In genomic region chr1:107963601-107964396, GRCh38 we compare ENCODE assay signal across 8 cellular contexts. TPM values are rescaled to one million over a fixed set of nuclear protein-coding genes. Genes with fewer than 3 reads are reported as not detected.
DNase-seq lines count a peak whose midpoint lies in the region; ATAC-seq, FAIRE-seq and TF ChIP-seq lines count a peak whose summit lies in the region.

No MANE protein-coding gene starts in this region.

- H3K4me2 ChIP-seq in DND-41 (ENCODE audit: insufficient read depth, low read length): peak overlapping the region; percentile 86
- H3K4me2 ChIP-seq in endothelial cell of umbilical vein (ENCODE audit: insufficient read depth, low read length): peak overlapping the region; percentile 61

- peak overlapping the region; percentile 77 for H3K27ac ChIP-seq in DND-41 (ENCODE audit: low read length)
- no peak overlapping the region for H3K27ac ChIP-seq in endothelial cell of umbilical vein (ENCODE audit: insufficient read depth, low read depth, low read length)
- H3K27ac ChIP-seq in muscle layer of duodenum (ENCODE audit: low read length): peak overlapping the region; percentile 64

- DNase-seq in DND-41 (peak; percentile 76), HT1080 (ENCODE audit: low read depth) (peak; percentile 40), endothelial cell of umbilical vein (ENCODE audit: low read depth, low spot score) (peak; percentile 8), superior temporal gyrus (ENCODE audit: extremely low spot score) (peak; percentile 24), HAP-1 (ENCODE audit: low spot score in 2 of 2) (no peak)
- DNase-seq in activated CD4-positive, alpha-beta T cell treated with anti-CD3 and anti-CD28 coated beads, Interleukin-2, amount 50 U/mL, for 24 hours (ENCODE audit: low read depth in 1 of 2, low spot score in 1 of 2): peak; percentile 30 to 51

- ATAC-seq in DND-41 (ENCODE audit: insufficient read depth, low read depth) (peak; percentile 62), GM21367 (IDR thresholded peaks at IDR 0.05; ENCODE audit: unreplicated experiment) (peak; percentile 74)

- no peak for TF ChIP-seq POLR2A in endothelial cell of umbilical vein (IDR thresholded peaks at IDR 0.05; ENCODE audit: low read depth, low read length)

- H2AFZ ChIP-seq in DND-41 (ENCODE audit: low read depth, low read length) (peak overlapping the region; percentile 77), endothelial cell of umbilical vein (ENCODE audit: low read depth, low read length) (no peak overlapping the region)

- BruUV-seq in endothelial cell of umbilical vein (replicated peaks; lab: Mats Ljungman, UMichigan): no TSS peak

- dilution Hi-C loops in endothelial cell of umbilical vein (cut with MboI; ENCODE audit: extremely low pct_ligation_motif_present, low sequenced_read_pairs): no loop called here

- peak overlapping the region; percentile 71 for H3K9ac ChIP-seq in DND-41 (ENCODE audit: low read depth, low read length)
- no peak overlapping the region for H3K9ac ChIP-seq in endothelial cell of umbilical vein (replicated peaks; ENCODE audit: extremely low read depth, insufficient read depth, low read length)

- H4K20me1 ChIP-seq in DND-41 (ENCODE audit: insufficient read depth, low read length) (no peaks in the 10 kb centered on the region), endothelial cell of umbilical vein (replicated peaks; ENCODE audit: control insufficient read depth, extremely low read depth, insufficient read depth, low read length) (no peaks in the 10 kb centered on the region)

- H3K9me3 ChIP-seq in DND-41 (ENCODE audit: insufficient read depth, low read length, severe bottlenecking) (no peaks in the 10 kb centered on the region), endothelial cell of umbilical vein (replicated peaks; ENCODE audit: control insufficient read depth, insufficient read depth, low read length) (no peaks in the 10 kb centered on the region), muscle layer of duodenum (ENCODE audit: control insufficient read depth in 1 of 2, low read length in 2 of 2) (no peaks in the 10 kb centered on the region), HAP-1 (no peaks in the 10 kb centered on the region)

- TF ChIP-seq CTCF in DND-41 (IDR thresholded peaks at IDR 0.05; ENCODE audit: borderline replicate concordance, extremely low read depth, low read length, poor library complexity, severe bottlenecking) (no peak), endothelial cell of umbilical vein (IDR thresholded peaks at IDR 0.05; ENCODE audit: extremely low read depth in 1 of 2, insufficient read depth in 1 of 2, low read depth in 1 of 2, low read length in 2 of 2) (no peak)

- intact Hi-C loops in endothelial cell of umbilical vein (cut with micrococcal nuclease): loop anchor here (2.0 to 10.0 kb wide), 3 partner anchors 87 to 161 kb away; no protein-coding TSS in a partner anchor

- H3K4me1 ChIP-seq in DND-41 (ENCODE audit: insufficient read depth, low read length) (peaks cover 48% of the 10 kb centered on the region), endothelial cell of umbilical vein (ENCODE audit: control insufficient read depth, extremely low read depth, insufficient read depth, low read length) (peaks cover 16% of the 10 kb centered on the region), muscle layer of duodenum (ENCODE audit: control insufficient read depth in 1 of 2, insufficient read depth in 2 of 2, low read length in 2 of 2) (peaks cover 0 to 18% of the 10 kb centered on the region in 2 donors), HAP-1 (no peaks in the 10 kb centered on the region; the same call in 1 of the 2 replicates)

- in situ Hi-C loops in HAP-1 (cut with MboI; ENCODE audit: low sequenced_read_pairs): no loop called here

- H3K36me3 ChIP-seq in DND-41 (ENCODE audit: insufficient read depth, low read length): no peaks in the 10 kb centered on the region; the same call in 1 of the 2 replicates
- H3K36me3 ChIP-seq in endothelial cell of umbilical vein (ENCODE audit: control insufficient read depth in 2 of 2, extremely low read depth in 1 of 2, insufficient read depth in 2 of 2, low read length in 2 of 2): no peaks in the 10 kb centered on the region
- no peaks in the 10 kb centered on the region for H3K36me3 ChIP-seq in muscle layer of duodenum (ENCODE audit: control insufficient read depth in 1 of 2, insufficient read depth in 2 of 2, low read length in 2 of 2)
- no peaks in the 10 kb centered on the region for H3K36me3 ChIP-seq in HAP-1 (replicated peaks)

- H3K79me2 ChIP-seq in DND-41 (ENCODE audit: insufficient read depth, low read length) (peaks cover 61% of the 10 kb centered on the region), endothelial cell of umbilical vein (ENCODE audit: control insufficient read depth, insufficient read depth, low read length) (no peaks in the 10 kb centered on the region)

- H3K9me1 ChIP-seq in endothelial cell of umbilical vein (replicated peaks; ENCODE audit: control insufficient read depth, extremely low read depth, insufficient read depth, low read length): no peaks in the 10 kb centered on the region

- CTCF ChIA-PET in endothelial cell of umbilical vein (lab: Charles Lee): interaction anchor here (1.0 to 3.2 kb wide), 3 partner anchors 9 to 180 kb away, joined by 4 to 28 read pairs (median 8); no protein-coding TSS in a partner anchor

- H3K27me3 ChIP-seq in DND-41 (ENCODE audit: insufficient read depth, low read length, poor library complexity): no peaks in the 10 kb centered on the region
- H3K27me3 ChIP-seq in endothelial cell of umbilical vein (ENCODE audit: control insufficient read depth in 2 of 2, insufficient read depth in 2 of 2, low read length in 2 of 2): peaks cover 25 to 27% of the 10 kb centered on the region in 2 experiments
- no peaks in the 10 kb centered on the region for H3K27me3 ChIP-seq in muscle layer of duodenum (ENCODE audit: low read depth, low read length)
- H3K27me3 ChIP-seq in HAP-1 (ENCODE audit: low read depth): peaks cover 31% of the 10 kb centered on the region

- no peak for FAIRE-seq in endothelial cell of umbilical vein (lab: Jason Lieb, UNC)

- H3K4me3 ChIP-seq in DND-41 (ENCODE audit: low read depth in 1 of 2, low read length in 2 of 2): peak overlapping the region; percentile 57 to 81
- peak overlapping the region in 1 of 3 experiments; percentile 41 for H3K4me3 ChIP-seq in endothelial cell of umbilical vein (replicated peaks in 1 of 3; ENCODE audit: insufficient read depth in 1 of 3, low read depth in 1 of 3, low read length in 3 of 3)
- peak overlapping the region; percentile 65 to 75 for H3K4me3 ChIP-seq in muscle layer of duodenum (ENCODE audit: low read depth in 1 of 2, low read length in 2 of 2)
- no peak overlapping the region for H3K4me3 ChIP-seq in HAP-1

- POLR2A ChIA-PET in endothelial cell of umbilical vein (lab: Charles Lee): no interaction called here

TF ChIP-seq in endothelial cell of umbilical vein, 7 proteins besides CTCF, POLR2A, EP300 and RAD21:
- TF ChIP-seq GATA2 (IDR thresholded peaks at IDR 0.05; ENCODE audit: insufficient read depth, insufficient read length, low read depth, low read length) (no peak), FOS (IDR thresholded peaks at IDR 0.05; ENCODE audit: borderline replicate concordance, insufficient read depth, low read length) (no peak), JUN (IDR thresholded peaks at IDR 0.05; ENCODE audit: borderline replicate concordance, insufficient read depth, insufficient read length, low read depth) (no peak), EZH2 (IDR thresholded peaks at IDR 0.05; ENCODE audit: borderline replicate concordance, low read depth, low read length, severe bottlenecking) (no peak), MAX (IDR thresholded peaks at IDR 0.05; ENCODE audit: insufficient read depth, insufficient read length) (no peak), MYC (IDR thresholded peaks at IDR 0.05; ENCODE audit: low read depth, low read length) (no peak), POLR2AphosphoS5 (IDR thresholded peaks at IDR 0.05; ENCODE audit: insufficient read depth, low read depth, low read length) (no peak)

RNA-seq across cellular contexts. Expression of gene VAV3, which starts 1.2 kb away (rescaled TPM):
- total RNA-seq in HT1080 (2014; rRNA removed; shearing (Covaris generic)): 3.7 and 5.7 TPM in 2 replicates
- polyA plus RNA-seq in HT1080 (2015; cell fraction: cytosol; rRNA removed): 0.69 and 2.0 TPM in 2 replicates
- polyA plus RNA-seq in HT1080 (2015; cell fraction: nucleus; rRNA removed): 1.1 and 3.2 TPM in 2 replicates
- total RNA-seq in endothelial cell of umbilical vein: 1.5 and 2.1 TPM in 2 replicates
- polyA plus RNA-seq in endothelial cell of umbilical vein: 0.10 and 0.18 TPM in 2 replicates
- 0.06 and 0.09 TPM in 2 replicates for polyA plus RNA-seq in endothelial cell of umbilical vein (2011; cell fraction: cytosol; rRNA removed)
- polyA plus RNA-seq in endothelial cell of umbilical vein (2011; cell fraction: nucleus; rRNA removed): 0.20 and 0.29 TPM in 2 replicates
- polyA plus RNA-seq in endothelial cell of umbilical vein (2012): 0.20 and 0.24 TPM in 2 replicates
- polyA minus RNA-seq in endothelial cell of umbilical vein: 0.19 and 0.64 TPM in 2 replicates
- polyA minus RNA-seq in endothelial cell of umbilical vein (2011; cell fraction: cytosol; rRNA and poly(A)+ RNA removed): 6.3 TPM
- 0.87 TPM in 2 replicates for polyA minus RNA-seq in endothelial cell of umbilical vein (2011; cell fraction: nucleus; rRNA and poly(A)+ RNA removed)

Comparison
In these comparisons a context has a peak if more than half of its experiments do, and no peak if none do; other contexts are left out.
1. DNase-seq: peak in DND-41 (single experiment), HT1080 (single experiment), activated CD4-positive, alpha-beta T cell treated with anti-CD3 and anti-CD28 coated beads, Interleukin-2, amount 50 U/mL, for 24 hours (2 of 2), endothelial cell of umbilical vein (single experiment) and superior temporal gyrus (single experiment); none in HAP-1 (0 of 2).